18 cellular contexts compared by ENCODE assay signal in genomic region chr1:153350558-153350957, GRCh38. TPM values are rescaled to one million over a fixed set of nuclear protein-coding genes. Genes with fewer than 3 reads are reported as not detected.
"Had no signal": no experiment of that assay in that cellular context is flagged by ENCODE, and none has a peak within 500 bp of the region (broad histone marks: within the 10 kb centered on the region; RNA-seq: fewer than 3 reads in every experiment).

No MANE protein-coding gene starts in this region.

RNA-seq across cellular contexts. Expression of gene PGLYRP4, which starts 1.9 kb away (rescaled TPM):
- total RNA-seq: activated CD8-positive, alpha-beta memory T cell treated with anti-CD3 and anti-CD28 coated beads for 36 hours; activated CD8-positive, alpha-beta memory T cell treated with anti-CD3 and anti-CD28 coated beads, Interleukin-2, amount 10 ng/mL, durations not matched to agents 7 days and 5 days; activated CD8-positive, alpha-beta T cell treated with anti-CD3 and anti-CD28 coated beads for 36 hours; activated naive CD4-positive, alpha-beta T cell treated with anti-CD3 and anti-CD28 coated beads for 36 hours; activated naive CD8-positive, alpha-beta T cell treated with anti-CD3 and anti-CD28 coated beads for 36 hours; activated T-helper 1 cell treated with anti-CD3 and anti-CD28 coated beads, Interleukin-12 subunit alpha, Interleukin-12 subunit beta, Interleukin-2, Interleukin-4 antibody, amounts not matched to agents 30 ng/mL and 10 ng/mL and 1 ng/mL, durations not matched to agents 14 hours and 24 hours and 36 hours; activated T-helper 2 cell treated with anti-CD3 and anti-CD28 coated beads, Interferon-gamma antibody, Interleukin-2, Interleukin-4, amounts not matched to agents 10 μg/mL and 5 μg/mL and 100 μg/mL, durations not matched to agents 14 hours and 24 hours and 36 hours; adrenal gland; aorta; body of pancreas; chondrocyte; dorsolateral prefrontal cortex; epithelial cell of proximal tubule; gastrocnemius medialis; heart left ventricle; T-helper 1 cell treated with Interleukin-12 subunit alpha and Interleukin-12 subunit beta and Interleukin-4 antibody, amounts not matched to agents 30 ng/mL and 1 ng/mL, for 36 hours; WTC11 had no signal
- polyA plus RNA-seq: adrenal gland, aorta, heart left ventricle had no signal

RNA-seq across cellular contexts. Expression of gene S100A9, which starts 7.1 kb away (rescaled TPM):
- total RNA-seq: activated CD8-positive, alpha-beta memory T cell treated with anti-CD3 and anti-CD28 coated beads for 36 hours; activated CD8-positive, alpha-beta memory T cell treated with anti-CD3 and anti-CD28 coated beads, Interleukin-2, amount 10 ng/mL, durations not matched to agents 7 days and 5 days; activated CD8-positive, alpha-beta T cell treated with anti-CD3 and anti-CD28 coated beads for 36 hours; activated naive CD8-positive, alpha-beta T cell treated with anti-CD3 and anti-CD28 coated beads for 36 hours; activated T-helper 1 cell treated with anti-CD3 and anti-CD28 coated beads, Interleukin-12 subunit alpha, Interleukin-12 subunit beta, Interleukin-2, Interleukin-4 antibody, amounts not matched to agents 30 ng/mL and 10 ng/mL and 1 ng/mL, durations not matched to agents 14 hours and 24 hours and 36 hours; activated T-helper 2 cell treated with anti-CD3 and anti-CD28 coated beads, Interferon-gamma antibody, Interleukin-2, Interleukin-4, amounts not matched to agents 10 μg/mL and 5 μg/mL and 100 μg/mL, durations not matched to agents 14 hours and 24 hours and 36 hours; chondrocyte had no signal

RNA-seq across cellular contexts. Expression of gene S100A12, which starts 24.9 kb away (rescaled TPM):
- total RNA-seq: activated CD8-positive, alpha-beta memory T cell treated with anti-CD3 and anti-CD28 coated beads for 36 hours; activated CD8-positive, alpha-beta memory T cell treated with anti-CD3 and anti-CD28 coated beads, Interleukin-2, amount 10 ng/mL, durations not matched to agents 7 days and 5 days; activated CD8-positive, alpha-beta T cell treated with anti-CD3 and anti-CD28 coated beads for 36 hours; activated naive CD4-positive, alpha-beta T cell treated with anti-CD3 and anti-CD28 coated beads for 36 hours; activated naive CD8-positive, alpha-beta T cell treated with anti-CD3 and anti-CD28 coated beads for 36 hours; activated T-helper 1 cell treated with anti-CD3 and anti-CD28 coated beads, Interleukin-12 subunit alpha, Interleukin-12 subunit beta, Interleukin-2, Interleukin-4 antibody, amounts not matched to agents 30 ng/mL and 10 ng/mL and 1 ng/mL, durations not matched to agents 14 hours and 24 hours and 36 hours; activated T-helper 2 cell treated with anti-CD3 and anti-CD28 coated beads, Interferon-gamma antibody, Interleukin-2, Interleukin-4, amounts not matched to agents 10 μg/mL and 5 μg/mL and 100 μg/mL, durations not matched to agents 14 hours and 24 hours and 36 hours; body of pancreas; chondrocyte; epithelial cell of proximal tubule; foreskin keratinocyte; T-helper 1 cell treated with Interleukin-12 subunit alpha and Interleukin-12 subunit beta and Interleukin-4 antibody, amounts not matched to agents 30 ng/mL and 1 ng/mL, for 36 hours; WTC11 had no signal
- polyA plus RNA-seq: foreskin keratinocyte had no signal

RNA-seq across cellular contexts. Expression of gene PGLYRP3, which starts 37.8 kb away (rescaled TPM):
- total RNA-seq: activated CD8-positive, alpha-beta memory T cell treated with anti-CD3 and anti-CD28 coated beads for 36 hours; activated CD8-positive, alpha-beta memory T cell treated with anti-CD3 and anti-CD28 coated beads, Interleukin-2, amount 10 ng/mL, durations not matched to agents 7 days and 5 days; activated CD8-positive, alpha-beta T cell treated with anti-CD3 and anti-CD28 coated beads for 36 hours; activated naive CD4-positive, alpha-beta T cell treated with anti-CD3 and anti-CD28 coated beads for 36 hours; activated naive CD8-positive, alpha-beta T cell treated with anti-CD3 and anti-CD28 coated beads for 36 hours; activated T-helper 1 cell treated with anti-CD3 and anti-CD28 coated beads, Interleukin-12 subunit alpha, Interleukin-12 subunit beta, Interleukin-2, Interleukin-4 antibody, amounts not matched to agents 30 ng/mL and 10 ng/mL and 1 ng/mL, durations not matched to agents 14 hours and 24 hours and 36 hours; activated T-helper 2 cell treated with anti-CD3 and anti-CD28 coated beads, Interferon-gamma antibody, Interleukin-2, Interleukin-4, amounts not matched to agents 10 μg/mL and 5 μg/mL and 100 μg/mL, durations not matched to agents 14 hours and 24 hours and 36 hours; adrenal gland; aorta; body of pancreas; chondrocyte; dorsolateral prefrontal cortex; epithelial cell of proximal tubule; foreskin keratinocyte; gastrocnemius medialis; heart left ventricle; T-helper 1 cell treated with Interleukin-12 subunit alpha and Interleukin-12 subunit beta and Interleukin-4 antibody, amounts not matched to agents 30 ng/mL and 1 ng/mL, for 36 hours; WTC11 had no signal
- polyA plus RNA-seq: adrenal gland, aorta, heart left ventricle had no signal

RNA-seq across cellular contexts. Expression of gene S100A8, which starts 40.3 kb away (rescaled TPM):
- total RNA-seq: activated CD8-positive, alpha-beta memory T cell treated with anti-CD3 and anti-CD28 coated beads for 36 hours; activated CD8-positive, alpha-beta memory T cell treated with anti-CD3 and anti-CD28 coated beads, Interleukin-2, amount 10 ng/mL, durations not matched to agents 7 days and 5 days; activated CD8-positive, alpha-beta T cell treated with anti-CD3 and anti-CD28 coated beads for 36 hours; activated naive CD4-positive, alpha-beta T cell treated with anti-CD3 and anti-CD28 coated beads for 36 hours; activated naive CD8-positive, alpha-beta T cell treated with anti-CD3 and anti-CD28 coated beads for 36 hours; activated T-helper 1 cell treated with anti-CD3 and anti-CD28 coated beads, Interleukin-12 subunit alpha, Interleukin-12 subunit beta, Interleukin-2, Interleukin-4 antibody, amounts not matched to agents 30 ng/mL and 10 ng/mL and 1 ng/mL, durations not matched to agents 14 hours and 24 hours and 36 hours; activated T-helper 2 cell treated with anti-CD3 and anti-CD28 coated beads, Interferon-gamma antibody, Interleukin-2, Interleukin-4, amounts not matched to agents 10 μg/mL and 5 μg/mL and 100 μg/mL, durations not matched to agents 14 hours and 24 hours and 36 hours; chondrocyte; epithelial cell of proximal tubule; T-helper 1 cell treated with Interleukin-12 subunit alpha and Interleukin-12 subunit beta and Interleukin-4 antibody, amounts not matched to agents 30 ng/mL and 1 ng/mL, for 36 hours; WTC11 had no signal
